In the genomic region with DNA sequence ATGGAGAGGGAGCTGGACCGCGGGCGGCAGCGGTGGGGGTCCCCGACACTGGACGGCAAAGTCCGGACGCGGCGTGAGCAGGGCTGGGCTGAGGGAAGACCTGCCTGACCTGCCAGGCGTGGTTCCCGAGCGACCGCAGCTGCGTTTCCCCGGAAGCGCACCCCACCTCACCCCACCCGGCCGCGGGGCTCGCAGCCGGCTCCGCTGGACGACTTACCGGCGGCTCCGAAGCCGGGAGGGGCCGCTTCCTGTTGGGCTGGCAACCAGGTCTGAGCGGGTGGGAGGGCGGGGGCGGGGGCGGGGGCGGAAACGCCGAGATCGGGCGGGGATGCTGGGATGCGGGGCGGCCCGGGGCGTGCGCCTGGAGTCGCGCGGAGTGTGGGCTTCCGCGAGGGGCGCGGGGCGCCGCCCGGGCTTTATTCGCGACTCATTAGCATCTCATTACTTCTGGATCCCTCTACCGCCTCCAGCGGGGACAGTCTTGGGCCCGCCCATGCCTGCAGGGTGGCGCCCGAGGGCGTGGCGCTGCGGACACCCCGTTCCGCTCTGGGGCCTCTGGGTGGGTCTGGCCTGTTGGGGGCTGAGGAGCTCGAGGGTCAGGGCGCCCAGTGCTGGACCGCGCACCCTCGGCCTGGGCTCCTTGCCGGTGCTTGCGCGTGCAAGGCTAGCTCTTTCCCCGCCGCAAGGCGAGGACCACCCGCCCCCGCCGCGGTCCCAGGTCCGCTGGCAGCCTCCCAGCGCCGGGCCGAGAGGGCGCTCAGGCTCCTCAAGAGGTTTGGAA, we compare ENCODE assay signal across 1 cellular context.
TF ChIP-seq lines count a peak whose summit lies in the region.

A gene with protein sequence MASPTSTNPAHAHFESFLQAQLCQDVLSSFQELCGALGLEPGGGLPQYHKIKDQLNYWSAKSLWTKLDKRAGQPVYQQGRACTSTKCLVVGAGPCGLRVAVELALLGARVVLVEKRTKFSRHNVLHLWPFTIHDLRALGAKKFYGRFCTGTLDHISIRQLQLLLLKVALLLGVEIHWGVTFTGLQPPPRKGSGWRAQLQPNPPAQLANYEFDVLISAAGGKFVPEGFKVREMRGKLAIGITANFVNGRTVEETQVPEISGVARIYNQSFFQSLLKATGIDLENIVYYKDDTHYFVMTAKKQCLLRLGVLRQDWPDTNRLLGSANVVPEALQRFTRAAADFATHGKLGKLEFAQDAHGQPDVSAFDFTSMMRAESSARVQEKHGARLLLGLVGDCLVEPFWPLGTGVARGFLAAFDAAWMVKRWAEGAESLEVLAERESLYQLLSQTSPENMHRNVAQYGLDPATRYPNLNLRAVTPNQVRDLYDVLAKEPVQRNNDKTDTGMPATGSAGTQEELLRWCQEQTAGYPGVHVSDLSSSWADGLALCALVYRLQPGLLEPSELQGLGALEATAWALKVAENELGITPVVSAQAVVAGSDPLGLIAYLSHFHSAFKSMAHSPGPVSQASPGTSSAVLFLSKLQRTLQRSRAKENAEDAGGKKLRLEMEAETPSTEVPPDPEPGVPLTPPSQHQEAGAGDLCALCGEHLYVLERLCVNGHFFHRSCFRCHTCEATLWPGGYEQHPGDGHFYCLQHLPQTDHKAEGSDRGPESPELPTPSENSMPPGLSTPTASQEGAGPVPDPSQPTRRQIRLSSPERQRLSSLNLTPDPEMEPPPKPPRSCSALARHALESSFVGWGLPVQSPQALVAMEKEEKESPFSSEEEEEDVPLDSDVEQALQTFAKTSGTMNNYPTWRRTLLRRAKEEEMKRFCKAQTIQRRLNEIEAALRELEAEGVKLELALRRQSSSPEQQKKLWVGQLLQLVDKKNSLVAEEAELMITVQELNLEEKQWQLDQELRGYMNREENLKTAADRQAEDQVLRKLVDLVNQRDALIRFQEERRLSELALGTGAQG (minus strand): TSS at position 271 of the 781 bp plus-strand sequence. CDS start 1,576 bp downstream, outside the sequence.

TF ChIP-seq in HepG2, 621 proteins besides CTCF, POLR2A, EP300 and RAD21 (continued from another document and continues in another):
- TF ChIP-seq, protein P1, sequence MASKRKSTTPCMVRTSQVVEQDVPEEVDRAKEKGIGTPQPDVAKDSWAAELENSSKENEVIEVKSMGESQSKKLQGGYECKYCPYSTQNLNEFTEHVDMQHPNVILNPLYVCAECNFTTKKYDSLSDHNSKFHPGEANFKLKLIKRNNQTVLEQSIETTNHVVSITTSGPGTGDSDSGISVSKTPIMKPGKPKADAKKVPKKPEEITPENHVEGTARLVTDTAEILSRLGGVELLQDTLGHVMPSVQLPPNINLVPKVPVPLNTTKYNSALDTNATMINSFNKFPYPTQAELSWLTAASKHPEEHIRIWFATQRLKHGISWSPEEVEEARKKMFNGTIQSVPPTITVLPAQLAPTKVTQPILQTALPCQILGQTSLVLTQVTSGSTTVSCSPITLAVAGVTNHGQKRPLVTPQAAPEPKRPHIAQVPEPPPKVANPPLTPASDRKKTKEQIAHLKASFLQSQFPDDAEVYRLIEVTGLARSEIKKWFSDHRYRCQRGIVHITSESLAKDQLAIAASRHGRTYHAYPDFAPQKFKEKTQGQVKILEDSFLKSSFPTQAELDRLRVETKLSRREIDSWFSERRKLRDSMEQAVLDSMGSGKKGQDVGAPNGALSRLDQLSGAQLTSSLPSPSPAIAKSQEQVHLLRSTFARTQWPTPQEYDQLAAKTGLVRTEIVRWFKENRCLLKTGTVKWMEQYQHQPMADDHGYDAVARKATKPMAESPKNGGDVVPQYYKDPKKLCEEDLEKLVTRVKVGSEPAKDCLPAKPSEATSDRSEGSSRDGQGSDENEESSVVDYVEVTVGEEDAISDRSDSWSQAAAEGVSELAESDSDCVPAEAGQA (IDR thresholded peaks at IDR 0.05; ENCODE audit: low read depth) = no peak
- TF ChIP-seq, protein P1 (CRISPR knock-in tag; IDR thresholded peaks at IDR 0.05; ENCODE audit: borderline replicate concordance) = no peak
- TF ChIP-seq NR1H2 (CRISPR knock-in tag; IDR thresholded peaks at IDR 0.05; ENCODE audit: borderline replicate concordance, low read depth) (no peak), SOX6 (IDR thresholded peaks at IDR 0.05) (no peak), SOX6 (CRISPR knock-in tag; IDR thresholded peaks at IDR 0.05) (no peak), TBP (CRISPR knock-in tag; IDR thresholded peaks at IDR 0.05) (no peak), SAP130 (CRISPR knock-in tag; IDR thresholded peaks at IDR 0.05; ENCODE audit: low read depth) (peak; percentile 54; the same call in 1 of the 2 replicates), MTA3 (CRISPR knock-in tag; IDR thresholded peaks at IDR 0.05) (no peak), ZNF761 (CRISPR knock-in tag; conservative IDR thresholded peaks at IDR 0.05) (no peak), ZNF382 (CRISPR knock-in tag; IDR thresholded peaks at IDR 0.05; ENCODE audit: borderline replicate concordance) (no peak), RARA (CRISPR knock-in tag; IDR thresholded peaks at IDR 0.05) (no peak), ZNF891 (CRISPR knock-in tag; IDR thresholded peaks at IDR 0.05) (no peak), NCOR1 (IDR thresholded peaks at IDR 0.05; ENCODE audit: borderline replicate concordance, low read length) (no peak), ATF1 (CRISPR knock-in tag; IDR thresholded peaks at IDR 0.05) (no peak), ZMYM4 (CRISPR knock-in tag; IDR thresholded peaks at IDR 0.05) (peak; percentile 12; the same call in 1 of the 2 replicates), POGZ (CRISPR knock-in tag; IDR thresholded peaks at IDR 0.05) (peak; percentile 15; the same call in 1 of the 2 replicates), KDM5A (IDR thresholded peaks at IDR 0.05; ENCODE audit: borderline replicate concordance, low read length) (no peak), SNAPC2 (CRISPR knock-in tag; IDR thresholded peaks at IDR 0.05) (no peak), ZNF180 (CRISPR knock-in tag; IDR thresholded peaks at IDR 0.05; ENCODE audit: borderline replicate concordance, low read depth) (no peak), CBX1 (IDR thresholded peaks at IDR 0.05; ENCODE audit: low read depth) (no peak), ZNF616 (CRISPR knock-in tag; IDR thresholded peaks at IDR 0.05; ENCODE audit: low read depth) (no peak), ZMYM3 (CRISPR knock-in tag; IDR thresholded peaks at IDR 0.05) (no peak), ZKSCAN1 (IDR thresholded peaks at IDR 0.05; ENCODE audit: low read length) (no peak), GABPB1 (CRISPR knock-in tag; IDR thresholded peaks at IDR 0.05) (peak; percentile 86), ZNF549 (CRISPR knock-in tag; IDR thresholded peaks at IDR 0.05) (no peak), SPEN (CRISPR knock-in tag; IDR thresholded peaks at IDR 0.05; ENCODE audit: low read depth) (peak; percentile 31; the same call in 1 of the 2 replicates), SMAD1 (CRISPR knock-in tag; IDR thresholded peaks at IDR 0.05; ENCODE audit: borderline replicate concordance, low read depth) (no peak), HOXA7 (CRISPR knock-in tag; IDR thresholded peaks at IDR 0.05) (no peak), RBM39 (IDR thresholded peaks at IDR 0.05; ENCODE audit: low read depth, low read length, poor library complexity, severe bottlenecking) (peak; percentile 8), SMARCC2 (IDR thresholded peaks at IDR 0.05) (no peak), ZNF841 (CRISPR knock-in tag; IDR thresholded peaks at IDR 0.05; ENCODE audit: borderline replicate concordance) (no peak), ZNF607 (CRISPR knock-in tag; IDR thresholded peaks at IDR 0.05; ENCODE audit: borderline replicate concordance) (no peak), ZNF713 (CRISPR knock-in tag; IDR thresholded peaks at IDR 0.05) (no peak), ZNF10 (CRISPR knock-in tag; IDR thresholded peaks at IDR 0.05; ENCODE audit: borderline replicate concordance, low read depth) (no peak), MLLT10 (CRISPR knock-in tag; IDR thresholded peaks at IDR 0.05) (no peak), JUND (CRISPR knock-in tag; IDR thresholded peaks at IDR 0.05) (no peak), KDM1A (CRISPR knock-in tag; IDR thresholded peaks at IDR 0.05) (no peak), HHEX (CRISPR knock-in tag; IDR thresholded peaks at IDR 0.05) (no peak), ZNF546 (CRISPR knock-in tag; conservative IDR thresholded peaks at IDR 0.05) (no peak), TAF1 (CRISPR knock-in tag; IDR thresholded peaks at IDR 0.05) (0 out of 2 replicates have a peak, but pooled peaks have one; percentile 33), BCL6 (CRISPR knock-in tag; IDR thresholded peaks at IDR 0.05) (no peak), EED (CRISPR knock-in tag; IDR thresholded peaks at IDR 0.05) (0 out of 2 replicates have a peak, but pooled peaks have one; percentile 33), AKAP8 (CRISPR knock-in tag; IDR thresholded peaks at IDR 0.05) (no peak), SP4 (CRISPR knock-in tag; IDR thresholded peaks at IDR 0.05) (no peak), POLR2AphosphoS5 (IDR thresholded peaks at IDR 0.05; ENCODE audit: low read depth, low read length) (no peak)
- TF ChIP-seq, protein P2, sequence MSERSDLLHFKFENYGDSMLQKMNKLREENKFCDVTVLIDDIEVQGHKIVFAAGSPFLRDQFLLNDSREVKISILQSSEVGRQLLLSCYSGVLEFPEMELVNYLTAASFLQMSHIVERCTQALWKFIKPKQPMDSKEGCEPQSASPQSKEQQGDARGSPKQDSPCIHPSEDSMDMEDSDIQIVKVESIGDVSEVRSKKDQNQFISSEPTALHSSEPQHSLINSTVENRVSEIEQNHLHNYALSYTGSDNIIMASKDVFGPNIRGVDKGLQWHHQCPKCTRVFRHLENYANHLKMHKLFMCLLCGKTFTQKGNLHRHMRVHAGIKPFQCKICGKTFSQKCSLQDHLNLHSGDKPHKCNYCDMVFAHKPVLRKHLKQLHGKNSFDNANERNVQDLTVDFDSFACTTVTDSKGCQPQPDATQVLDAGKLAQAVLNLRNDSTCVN (CRISPR knock-in tag; IDR thresholded peaks at IDR 0.05; ENCODE audit: borderline replicate concordance) = no peak
- TF ChIP-seq, protein P3, sequence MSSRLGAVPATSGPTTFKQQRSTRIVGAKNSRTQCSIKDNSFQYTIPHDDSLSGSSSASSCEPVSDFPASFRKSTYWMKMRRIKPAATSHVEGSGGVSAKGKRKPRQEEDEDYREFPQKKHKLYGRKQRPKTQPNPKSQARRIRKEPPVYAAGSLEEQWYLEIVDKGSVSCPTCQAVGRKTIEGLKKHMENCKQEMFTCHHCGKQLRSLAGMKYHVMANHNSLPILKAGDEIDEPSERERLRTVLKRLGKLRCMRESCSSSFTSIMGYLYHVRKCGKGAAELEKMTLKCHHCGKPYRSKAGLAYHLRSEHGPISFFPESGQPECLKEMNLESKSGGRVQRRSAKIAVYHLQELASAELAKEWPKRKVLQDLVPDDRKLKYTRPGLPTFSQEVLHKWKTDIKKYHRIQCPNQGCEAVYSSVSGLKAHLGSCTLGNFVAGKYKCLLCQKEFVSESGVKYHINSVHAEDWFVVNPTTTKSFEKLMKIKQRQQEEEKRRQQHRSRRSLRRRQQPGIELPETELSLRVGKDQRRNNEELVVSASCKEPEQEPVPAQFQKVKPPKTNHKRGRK (CRISPR knock-in tag; IDR thresholded peaks at IDR 0.05) = no peak
- TF ChIP-seq, protein P4, sequence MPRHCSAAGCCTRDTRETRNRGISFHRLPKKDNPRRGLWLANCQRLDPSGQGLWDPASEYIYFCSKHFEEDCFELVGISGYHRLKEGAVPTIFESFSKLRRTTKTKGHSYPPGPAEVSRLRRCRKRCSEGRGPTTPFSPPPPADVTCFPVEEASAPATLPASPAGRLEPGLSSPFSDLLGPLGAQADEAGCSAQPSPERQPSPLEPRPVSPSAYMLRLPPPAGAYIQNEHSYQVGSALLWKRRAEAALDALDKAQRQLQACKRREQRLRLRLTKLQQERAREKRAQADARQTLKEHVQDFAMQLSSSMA (CRISPR knock-in tag; IDR thresholded peaks at IDR 0.05) = no peak
- TF ChIP-seq, protein P5, sequence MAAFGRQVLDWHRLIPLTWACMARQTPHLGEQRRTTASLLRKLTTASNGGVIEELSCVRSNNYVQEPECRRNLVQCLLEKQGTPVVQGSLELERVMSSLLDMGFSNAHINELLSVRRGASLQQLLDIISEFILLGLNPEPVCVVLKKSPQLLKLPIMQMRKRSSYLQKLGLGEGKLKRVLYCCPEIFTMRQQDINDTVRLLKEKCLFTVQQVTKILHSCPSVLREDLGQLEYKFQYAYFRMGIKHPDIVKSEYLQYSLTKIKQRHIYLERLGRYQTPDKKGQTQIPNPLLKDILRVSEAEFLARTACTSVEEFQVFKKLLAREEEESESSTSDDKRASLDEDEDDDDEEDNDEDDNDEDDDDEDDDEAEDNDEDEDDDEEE (CRISPR knock-in tag; IDR thresholded peaks at IDR 0.05) = 0 out of 2 replicates have a peak, but pooled peaks have one; percentile 24
- TF ChIP-seq, protein P6, sequence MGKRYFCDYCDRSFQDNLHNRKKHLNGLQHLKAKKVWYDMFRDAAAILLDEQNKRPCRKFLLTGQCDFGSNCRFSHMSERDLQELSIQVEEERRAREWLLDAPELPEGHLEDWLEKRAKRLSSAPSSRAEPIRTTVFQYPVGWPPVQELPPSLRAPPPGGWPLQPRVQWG (CRISPR knock-in tag; IDR thresholded peaks at IDR 0.05; ENCODE audit: borderline replicate concordance, low read depth) = no peak
- TF ChIP-seq, protein P7, sequence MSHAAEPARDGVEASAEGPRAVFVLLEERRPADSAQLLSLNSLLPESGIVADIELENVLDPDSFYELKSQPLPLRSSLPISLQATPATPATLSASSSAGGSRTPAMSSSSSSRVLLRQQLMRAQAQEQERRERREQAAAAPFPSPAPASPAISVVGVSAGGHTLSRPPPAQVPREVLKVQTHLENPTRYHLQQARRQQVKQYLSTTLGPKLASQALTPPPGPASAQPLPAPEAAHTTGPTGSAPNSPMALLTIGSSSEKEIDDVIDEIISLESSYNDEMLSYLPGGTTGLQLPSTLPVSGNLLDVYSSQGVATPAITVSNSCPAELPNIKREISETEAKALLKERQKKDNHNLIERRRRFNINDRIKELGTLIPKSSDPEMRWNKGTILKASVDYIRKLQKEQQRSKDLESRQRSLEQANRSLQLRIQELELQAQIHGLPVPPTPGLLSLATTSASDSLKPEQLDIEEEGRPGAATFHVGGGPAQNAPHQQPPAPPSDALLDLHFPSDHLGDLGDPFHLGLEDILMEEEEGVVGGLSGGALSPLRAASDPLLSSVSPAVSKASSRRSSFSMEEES (CRISPR knock-in tag; IDR thresholded peaks at IDR 0.05) = no peak
